ENCODE assay signal across 17 cellular contexts in genomic region chr11:120215634-120216033, GRCh38. TPM values are rescaled to one million over a fixed set of nuclear protein-coding genes. Genes with fewer than 3 reads are reported as not detected.
DNase-seq lines count a peak whose midpoint lies in the region; ATAC-seq, FAIRE-seq and TF ChIP-seq lines count a peak whose summit lies in the region.
"Had no signal": no experiment of that assay in that cellular context is flagged by ENCODE, and none has a peak within 500 bp of the region (broad histone marks: within the 10 kb centered on the region; RNA-seq: fewer than 3 reads in every experiment).

No MANE protein-coding gene starts in this region.

- TF ChIP-seq RAD21 in K562 (CRISPR knock-in tag; conservative IDR thresholded peaks at IDR 0.05 in 1 of 2, IDR thresholded peaks at IDR 0.05 in 1 of 2), result no peak

- H3K4me1 Mint-ChIP-seq in activated T-cell treated with anti-CD3 and anti-CD28 coated beads, Interleukin-2, amount 50 U/mL, for 4 hours (ENCODE audit: low read depth), result peaks cover 7% of the 10 kb centered on the region

- peaks cover 4% of the 10 kb centered on the region; the same call in 1 of the 3 replicates for H3K79me2 ChIP-seq in K562 (ENCODE audit: control insufficient read depth, insufficient read depth, low read length)

- no peak for TF ChIP-seq POLR2A in K562 (conservative IDR thresholded peaks at IDR 0.05)

- in situ Hi-C loops in K562 (cut with MboI), result no loop called here

- peaks cover 3% of the 10 kb centered on the region for H3K9me1 ChIP-seq in K562 (ENCODE audit: control insufficient read depth, insufficient read depth, low read length)

- BruUV-seq in K562 (replicated peaks; lab: Mats Ljungman, UMichigan), result no TSS peak

- H3K4me2 ChIP-seq in K562 (ENCODE audit: insufficient read depth, low read length), result no peak overlapping the region

- H3K4me3 Mint-ChIP-seq in activated T-cell treated with anti-CD3 and anti-CD28 coated beads, Interleukin-2, amount 50 U/mL, for 4 hours, result no peak overlapping the region
- H3K4me3 Mint-ChIP-seq: natural killer cell treated with Interleukin-12 subunit alpha and Interleukin-12 subunit beta and Interleukin-15 and Interleukin-18, amount 100 ng/mL, for 72 hours; stimulated activated naive CD8-positive, alpha-beta T cell treated with anti-CD3 and anti-CD28 coated beads, Interleukin-15, amount 100 ng/mL, for 72 hours had no signal

- TF ChIP-seq CTCF in K562 (IDR thresholded peaks at IDR 0.05 in 2 of 3, conservative IDR thresholded peaks at IDR 0.05 in 1 of 3; ENCODE audit: insufficient read depth in 2 of 3, low read depth in 1 of 3, low read length in 3 of 3), result no peak

- H3K36me3 ChIP-seq in K562 (ENCODE audit: control insufficient read depth, insufficient read depth, low read length), result 0 out of 3 replicates have a peak, but pooled peaks cover 5% of the 10 kb centered on the region

- no peak for TF ChIP-seq EP300 in K562 (IDR thresholded peaks at IDR 0.05; ENCODE audit: low read length)

- WGBS in K562 (ENCODE audit: insufficient coverage, low coverage, missing lambda C conversion rate), result 25% methylated on average over 5 of the region's 5 CpGs

- CTCF ChIA-PET in K562 (lab: Yijun Ruan, JAX; ENCODE audit: low intra/inter-chr PET ratio), result no interaction called here

- intact Hi-C loops in K562 (cut with micrococcal nuclease), result loop anchor here (10.0 kb wide), 1 partner anchor 861 kb away; no protein-coding TSS in a partner anchor
- intact Hi-C loops in left ventricle myocardium superior (cut with micrococcal nuclease), result no loop called here
- intact Hi-C loops in sciatic nerve (cut with DNase I), result no loop called here

- no peak overlapping the region for H2AFZ ChIP-seq in K562 (ENCODE audit: low read depth, low read length)

- POLR2A ChIA-PET in K562 (lab: Yijun Ruan, JAX), result interaction anchor here (0.6 to 1.1 kb wide), 2 partner anchors 30 to 75 kb away, joined by 4 read pairs; no protein-coding TSS in a partner anchor

- no peaks in the 10 kb centered on the region for H3K36me3 Mint-ChIP-seq in activated T-cell treated with anti-CD3 and anti-CD28 coated beads, Interleukin-2, amount 50 U/mL, for 4 hours (ENCODE audit: insufficient read depth)
- H3K36me3 Mint-ChIP-seq: natural killer cell treated with Interleukin-12 subunit alpha and Interleukin-12 subunit beta and Interleukin-15 and Interleukin-18, amount 100 ng/mL, for 72 hours had no signal

- peaks cover 14 to 26% of the 10 kb centered on the region in 2 experiments; a peak in 4 of 5 replicates for H3K4me1 ChIP-seq in K562 (replicated peaks in 1 of 2; ENCODE audit: control insufficient read depth in 2 of 2, insufficient read depth in 2 of 2, low read length in 2 of 2)

- H4K20me1 ChIP-seq in K562 (replicated peaks; ENCODE audit: control insufficient read depth, insufficient read depth, low read length), result peaks cover 22% of the 10 kb centered on the region; the same call in 1 of the 2 replicates

- H3K9me3 ChIP-seq in K562 (replicated peaks; ENCODE audit: control insufficient read depth, insufficient read depth, low read depth, low read length), result no peaks in the 10 kb centered on the region

- H3K9ac ChIP-seq in K562 (ENCODE audit: insufficient read depth in 1 of 2, low read depth in 2 of 2, low read length in 2 of 2), result no peak overlapping the region

- no peak for FAIRE-seq in K562 (lab: Jason Lieb, UNC)
- FAIRE-seq: GM19239 had no signal

- no peak overlapping the region for H3K27ac ChIP-seq in K562 (ENCODE audit: extremely low read depth, low read depth, low read length)

- ATAC-seq in K562 (no peak), left ventricle myocardium superior (peak; percentile 13), sciatic nerve (peak; percentile 35), HG03025 (IDR thresholded peaks at IDR 0.05; ENCODE audit: low FRiP score, unreplicated experiment) (no peak)
- ATAC-seq in activated T-cell treated with anti-CD3 and anti-CD28 coated beads, Interleukin-2, amount 50 U/mL, for 4 hours, result no peak
- ATAC-seq: natural killer cell treated with Interleukin-12 subunit alpha and Interleukin-12 subunit beta and Interleukin-15 and Interleukin-18, amount 100 ng/mL, for 72 hours; stimulated activated naive CD8-positive, alpha-beta T cell treated with anti-CD3 and anti-CD28 coated beads, Interleukin-15, amount 100 ng/mL, for 72 hours had no signal

- H3K27me3 Mint-ChIP-seq in activated T-cell treated with anti-CD3 and anti-CD28 coated beads, Interleukin-2, amount 50 U/mL, for 4 hours (ENCODE audit: low read depth), result peaks cover 4% of the 10 kb centered on the region
- H3K27me3 Mint-ChIP-seq: stimulated activated naive CD8-positive, alpha-beta T cell treated with anti-CD3 and anti-CD28 coated beads, Interleukin-15, amount 100 ng/mL, for 72 hours had no signal

- no peaks in the 10 kb centered on the region for H3K9me3 Mint-ChIP-seq in activated T-cell treated with anti-CD3 and anti-CD28 coated beads, Interleukin-2, amount 50 U/mL, for 4 hours
- H3K9me3 Mint-ChIP-seq: natural killer cell treated with Interleukin-12 subunit alpha and Interleukin-12 subunit beta and Interleukin-15 and Interleukin-18, amount 100 ng/mL, for 72 hours; stimulated activated naive CD8-positive, alpha-beta T cell treated with anti-CD3 and anti-CD28 coated beads, Interleukin-15, amount 100 ng/mL, for 72 hours had no signal

- DNase-seq in ELR (ENCODE audit: low read depth) (peak; percentile 83), K562 (ENCODE audit: extremely low read depth in 1 of 4, low spot score in 3 of 4) (peak in 3 of 4 experiments; percentile 30 to 39 (median 34)), left ventricle myocardium superior (peak; percentile 63), sciatic nerve (ENCODE audit: low spot score) (peak; percentile 77), T-helper 1 cell (no peak), UCSD-AML1 (lab: John Stamatoyannopoulos, UW; ENCODE audit: unreplicated experiment) (no peak)
- DNase-seq in activated T-cell treated with anti-CD3 and anti-CD28 coated beads, Interleukin-2, amount 50 U/mL, for 4 hours, result no peak
- DNase-seq: activated CD4-positive, alpha-beta T cell treated with anti-CD3 and anti-CD28 coated beads for 4 hours; activated naive CD4-positive, alpha-beta T cell; C1 segment of cervical spinal cord; NCI-H524; stimulated activated CD4-positive, alpha-beta T cell treated with anti-CD3 and anti-CD28 coated beads, Interleukin-1b, Interleukin-23, amount 100 ng/mL, for 48 hours; stimulated activated naive CD8-positive, alpha-beta T cell treated with anti-CD3 and anti-CD28 coated beads, Interleukin-15, amount 100 ng/mL, for 72 hours had no signal

- H3K27me3 ChIP-seq in K562 (ENCODE audit: control insufficient read depth in 2 of 2, insufficient read depth in 2 of 2, low read length in 2 of 2), result no peaks in the 10 kb centered on the region; a peak in 1 of 5 replicates

- no peak overlapping the region for H3K4me3 ChIP-seq in K562

TF ChIP-seq in K562, 482 proteins besides CTCF, POLR2A, EP300 and RAD21 (continues in another document):
- TF ChIP-seq SRSF1 (IDR thresholded peaks at IDR 0.05; ENCODE audit: low read depth, low read length) (no peak), ZSCAN29 (IDR thresholded peaks at IDR 0.05) (no peak)

RNA-seq across cellular contexts. Expression of gene OAF, which starts 4.8 kb away (rescaled TPM):
- total RNA-seq in K562 (2011; cell fraction: chromatin; rRNA removed; ENCODE audit: low replicate concordance), result 6.8 and 14.7 TPM in 2 replicates
- total RNA-seq in K562 (2011; cell fraction: nucleolus; rRNA removed), result 12.0 and 19.3 TPM in 2 replicates
- 12.0 and 15.3 TPM in 2 replicates for total RNA-seq in K562 (2011; cell fraction: nucleoplasm; rRNA removed)
- total RNA-seq in K562 (2014; rRNA removed), result 13.8 and 19.8 TPM in 2 replicates
- total RNA-seq in K562 (2014; rRNA removed; fragmentation: Illumina TruSeq; extraction: Trizol), result 4.1 and 6.3 TPM in 2 replicates
- total RNA-seq in K562 (2015; rRNA removed; fragmentation: Illumina TruSeq; extraction: Trizol), result 7.5 and 8.3 TPM in 2 replicates
- total RNA-seq in K562 (2021), result 20.8 and 21.6 TPM in 2 replicates
- polyA plus RNA-seq in K562 (2011; rRNA removed), result 5.7 and 9.5 TPM in 2 replicates
- polyA plus RNA-seq in K562 (2011; cell fraction: cytosol; rRNA removed), result 11.5 and 20.7 TPM in 2 replicates
- 5.5 and 8.3 TPM in 2 replicates for polyA plus RNA-seq in K562 (2011; cell fraction: nucleus; rRNA removed)
- polyA plus RNA-seq in K562 (2012), result 8.4 and 16.9 TPM in 2 replicates
- polyA plus RNA-seq in K562 (2014; fragmentation: Illumina TruSeq; extraction: Trizol), result 11.7 and 12.0 TPM in 2 replicates
- polyA plus RNA-seq in K562 (2014; fragmentation: Nextera tagmentation; extraction: Ambion mirVana), result 1 to 10 TPM; 1.1 to 1.4 TPM
- 14.5 and 17.3 TPM in 2 replicates for polyA plus RNA-seq in K562 (2014; rRNA removed)
- 2.8 and 3.0 TPM in 2 replicates for polyA minus RNA-seq in K562 (2011; rRNA and poly(A)+ RNA removed)
- polyA minus RNA-seq in K562 (2011; cell fraction: cytosol; rRNA and poly(A)+ RNA removed), result 6.1 and 8.7 TPM in 2 replicates
- 3.4 and 4.4 TPM in 2 replicates for polyA minus RNA-seq in K562 (2011; cell fraction: nucleus; rRNA and poly(A)+ RNA removed)
- total RNA-seq in left ventricle myocardium superior, result 27.9 TPM
- total RNA-seq in sciatic nerve, result 183 TPM
- total RNA-seq in activated T-cell treated with anti-CD3 and anti-CD28 coated beads, Interleukin-2, amount 50 U/mL, for 4 hours, result 1 to 10 TPM; 5.0 to 5.8 (median 5.3) TPM

RNA-seq across cellular contexts. Expression of gene POU2F3, which starts 24.3 kb away (rescaled TPM):
- total RNA-seq in K562 (2011; cell fraction: chromatin; rRNA removed; ENCODE audit: low replicate concordance), result not detected in 2 replicates
- total RNA-seq in K562 (2011; cell fraction: nucleolus; rRNA removed), result not detected in 2 replicates
- not detected in 2 replicates for total RNA-seq in K562 (2011; cell fraction: nucleoplasm; rRNA removed)
- total RNA-seq in K562 (2014; rRNA removed) (not detected in 2 replicates), K562 (2014; rRNA removed; fragmentation: Illumina TruSeq; extraction: Trizol) (not detected in 2 replicates), K562 (2015; rRNA removed; fragmentation: Illumina TruSeq; extraction: Trizol) (not detected in 2 replicates), K562 (2021) (not detected in 2 replicates), left ventricle myocardium superior (not detected), sciatic nerve (not detected)
- polyA plus RNA-seq in K562 (2011; rRNA removed) (not detected in 2 replicates), K562 (2014; fragmentation: Illumina TruSeq; extraction: Trizol) (not detected in 2 replicates), K562 (2014; fragmentation: Nextera tagmentation; extraction: Ambion mirVana) (not detected), K562 (2014; rRNA removed) (not detected in 2 replicates)
- not detected in 2 replicates for polyA plus RNA-seq in K562 (2011; cell fraction: cytosol; rRNA removed)
- polyA plus RNA-seq in K562 (2011; cell fraction: nucleus; rRNA removed), result not detected in 2 replicates
- polyA plus RNA-seq in K562 (2012), result not detected in 2 replicates
- not detected in 2 replicates for polyA minus RNA-seq in K562 (2011; rRNA and poly(A)+ RNA removed)
- not detected in 2 replicates for polyA minus RNA-seq in K562 (2011; cell fraction: cytosol; rRNA and poly(A)+ RNA removed)
- polyA minus RNA-seq in K562 (2011; cell fraction: nucleus; rRNA and poly(A)+ RNA removed), result not detected in 2 replicates
- total RNA-seq in activated T-cell treated with anti-CD3 and anti-CD28 coated beads, Interleukin-2, amount 50 U/mL, for 4 hours, result not detected
- total RNA-seq: natural killer cell treated with Interleukin-12 subunit alpha and Interleukin-12 subunit beta and Interleukin-15 and Interleukin-18, amount 100 ng/mL, for 72 hours; SK-MEL-5 had no signal

Comparison
In these comparisons a context has a peak if more than half of its experiments do, and no peak if none do; other contexts are left out.
1. DNase-seq: peak in ELR (single experiment), K562 (3 of 4), left ventricle myocardium superior (single experiment) and sciatic nerve (single experiment); none in T-helper 1 cell (0 of 5), activated T-cell treated with anti-CD3 and anti-CD28 coated beads, Interleukin-2, amount 50 U/mL, for 4 hours (single experiment) and UCSD-AML1 (single experiment).
2. ATAC-seq: peak in left ventricle myocardium superior (single experiment) and sciatic nerve (single experiment); none in K562 (single experiment), HG03025 (single experiment) and activated T-cell treated with anti-CD3 and anti-CD28 coated beads, Interleukin-2, amount 50 U/mL, for 4 hours (0 of 2).